Comparison of ENCODE assay signal across 1 cellular context in the genomic region with DNA sequence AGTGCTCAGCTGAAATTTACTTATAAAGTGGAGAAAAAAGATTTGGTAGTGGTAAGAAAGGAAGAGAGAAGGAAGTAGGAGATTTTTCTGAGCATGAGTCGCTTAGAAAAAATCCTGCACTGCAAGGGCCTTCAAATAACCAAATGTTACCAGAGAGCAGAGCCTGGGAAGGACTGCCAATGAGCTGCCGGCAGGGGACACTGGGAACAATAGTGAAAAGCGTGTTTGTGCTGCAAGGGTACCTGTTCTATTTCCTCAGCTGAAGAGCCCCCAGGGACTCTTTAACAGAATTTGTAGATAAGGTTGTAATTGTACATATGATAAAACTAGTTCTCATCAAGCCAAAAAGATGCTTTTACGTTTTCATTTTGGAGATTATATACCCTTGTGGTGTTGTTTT.
TF ChIP-seq lines count a peak whose summit lies in the region.

No MANE protein-coding gene starts in this region.

TF ChIP-seq in H1, 55 proteins besides CTCF, POLR2A, EP300 and RAD21:
- TF ChIP-seq SIRT6 (IDR thresholded peaks at IDR 0.05; ENCODE audit: low read length) (no peak), TAF1 (IDR thresholded peaks at IDR 0.05; ENCODE audit: low read depth, low read length) (no peak), CREB1 (IDR thresholded peaks at IDR 0.05) (no peak), JUND (IDR thresholded peaks at IDR 0.05; ENCODE audit: low read length) (0 out of 2 replicates have a peak, but pooled peaks have one; percentile 45)
TF ChIP-seq in H1: peak in this region for 1.
